In the genomic region with DNA sequence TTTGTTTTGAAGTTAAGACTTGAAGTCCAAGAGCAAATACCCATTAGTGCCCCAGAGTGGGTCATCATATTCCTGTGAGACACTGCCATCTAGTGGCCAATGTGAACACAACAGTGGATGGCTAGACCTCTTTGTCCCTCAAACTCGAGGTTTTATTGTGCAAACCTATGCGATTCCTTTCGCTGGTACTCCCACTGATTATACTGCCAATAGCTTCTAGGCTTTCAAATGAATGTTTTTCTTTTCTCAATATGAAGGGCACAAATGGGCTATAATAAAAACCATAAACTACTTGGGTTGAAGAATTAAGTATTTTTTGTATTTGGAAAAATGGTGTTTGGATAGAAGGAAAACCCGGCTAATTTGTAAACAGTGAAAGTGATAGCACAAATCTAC, we compare ENCODE assay signal across 8 cellular contexts.
A peak's percentile ranks its signal among the peaks of the same experiment; 100 is the strongest.
DNase-seq lines count a peak whose midpoint lies in the region; ATAC-seq and TF ChIP-seq lines count a peak whose summit lies in the region.

No MANE protein-coding gene starts in this region.

- intact Hi-C loops in activated T-helper 1 cell treated with anti-CD3 and anti-CD28 coated beads, Interleukin-12 subunit alpha, Interleukin-12 subunit beta, Interleukin-2, Interleukin-4 antibody, amounts not matched to agents 30 ng/mL and 10 ng/mL and 1 ng/mL, durations not matched to agents 14 hours and 24 hours and 36 hours (cut with micrococcal nuclease): loop anchor here (1.0 to 5.0 kb wide), 5 partner anchors 208 to 826 kb away; no protein-coding TSS in a partner anchor
- intact Hi-C loops in tibial artery (cut with DNase I; ENCODE audit: low total_unique reads): no loop called here

- no peaks in the 10 kb centered on the region for H3K36me3 ChIP-seq in tibial artery

- H3K4me1 ChIP-seq in tibial artery: no peaks in the 10 kb centered on the region

- H3K4me3 Mint-ChIP-seq in activated T-helper 1 cell treated with anti-CD3 and anti-CD28 coated beads, Interleukin-12 subunit alpha, Interleukin-12 subunit beta, Interleukin-2, Interleukin-4 antibody, amounts not matched to agents 30 ng/mL and 10 ng/mL and 1 ng/mL, durations not matched to agents 14 hours and 24 hours and 36 hours: no peak overlapping the region

- H3K27me3 ChIP-seq in tibial artery: peaks cover 0 to 12% of the 10 kb centered on the region in 2 donors

- peak; percentile 69 to 93 for TF ChIP-seq CTCF in tibial artery (IDR thresholded peaks at IDR 0.05)

- no peak overlapping the region for H3K4me3 ChIP-seq in tibial artery

- peaks cover 23% of the 10 kb centered on the region for H3K27me3 Mint-ChIP-seq in activated T-helper 1 cell treated with anti-CD3 and anti-CD28 coated beads, Interleukin-12 subunit alpha, Interleukin-12 subunit beta, Interleukin-2, Interleukin-4 antibody, amounts not matched to agents 30 ng/mL and 10 ng/mL and 1 ng/mL, durations not matched to agents 14 hours and 24 hours and 36 hours (ENCODE audit: insufficient read depth)

- H3K4me1 Mint-ChIP-seq in activated T-helper 1 cell treated with anti-CD3 and anti-CD28 coated beads, Interleukin-12 subunit alpha, Interleukin-12 subunit beta, Interleukin-2, Interleukin-4 antibody, amounts not matched to agents 30 ng/mL and 10 ng/mL and 1 ng/mL, durations not matched to agents 14 hours and 24 hours and 36 hours (ENCODE audit: low read depth): peaks cover 4% of the 10 kb centered on the region

- peak; percentile 87 for DNase-seq in DMS53 treated with DMSO at 0.1 percent for 48 hours (lab: John Stamatoyannopoulos, UW; ENCODE audit: unreplicated experiment)
- peak; percentile 75 for DNase-seq in LHCN-M2 (ENCODE audit: low read depth)
- DNase-seq in RKO (ENCODE audit: low spot score): peak; percentile 84
- peak; percentile 47 for DNase-seq in activated T-helper 1 cell treated with anti-CD3 and anti-CD28 coated beads, Interleukin-12 subunit alpha, Interleukin-12 subunit beta, Interleukin-2, Interleukin-4 antibody, amounts not matched to agents 30 ng/mL and 10 ng/mL and 1 ng/mL, durations not matched to agents 14 hours and 24 hours and 36 hours (ENCODE audit: low spot score)
- DNase-seq in fibroblast of the conjunctiva (ENCODE audit: low read depth): peak; percentile 81
- peak; percentile 39 for DNase-seq in occipital lobe (lab: John Stamatoyannopoulos, UW)
- DNase-seq in tibial artery: peak; percentile 71 to 76

- ATAC-seq in GM21576 (IDR thresholded peaks at IDR 0.05; ENCODE audit: unreplicated experiment): peak; percentile 87

- no peak overlapping the region for H3K27ac ChIP-seq in tibial artery

- no peaks in the 10 kb centered on the region for H3K36me3 Mint-ChIP-seq in activated T-helper 1 cell treated with anti-CD3 and anti-CD28 coated beads, Interleukin-12 subunit alpha, Interleukin-12 subunit beta, Interleukin-2, Interleukin-4 antibody, amounts not matched to agents 30 ng/mL and 10 ng/mL and 1 ng/mL, durations not matched to agents 14 hours and 24 hours and 36 hours (ENCODE audit: low read depth)

- no peak overlapping the region for H3K27ac Mint-ChIP-seq in activated T-helper 1 cell treated with anti-CD3 and anti-CD28 coated beads, Interleukin-12 subunit alpha, Interleukin-12 subunit beta, Interleukin-2, Interleukin-4 antibody, amounts not matched to agents 30 ng/mL and 10 ng/mL and 1 ng/mL, durations not matched to agents 14 hours and 24 hours and 36 hours

- H3K9me3 Mint-ChIP-seq in activated T-helper 1 cell treated with anti-CD3 and anti-CD28 coated beads, Interleukin-12 subunit alpha, Interleukin-12 subunit beta, Interleukin-2, Interleukin-4 antibody, amounts not matched to agents 30 ng/mL and 10 ng/mL and 1 ng/mL, durations not matched to agents 14 hours and 24 hours and 36 hours: no peaks in the 10 kb centered on the region

- H3K9me3 ChIP-seq in tibial artery: no peaks in the 10 kb centered on the region
